16 cellular contexts compared by ENCODE assay signal in the genomic region with DNA sequence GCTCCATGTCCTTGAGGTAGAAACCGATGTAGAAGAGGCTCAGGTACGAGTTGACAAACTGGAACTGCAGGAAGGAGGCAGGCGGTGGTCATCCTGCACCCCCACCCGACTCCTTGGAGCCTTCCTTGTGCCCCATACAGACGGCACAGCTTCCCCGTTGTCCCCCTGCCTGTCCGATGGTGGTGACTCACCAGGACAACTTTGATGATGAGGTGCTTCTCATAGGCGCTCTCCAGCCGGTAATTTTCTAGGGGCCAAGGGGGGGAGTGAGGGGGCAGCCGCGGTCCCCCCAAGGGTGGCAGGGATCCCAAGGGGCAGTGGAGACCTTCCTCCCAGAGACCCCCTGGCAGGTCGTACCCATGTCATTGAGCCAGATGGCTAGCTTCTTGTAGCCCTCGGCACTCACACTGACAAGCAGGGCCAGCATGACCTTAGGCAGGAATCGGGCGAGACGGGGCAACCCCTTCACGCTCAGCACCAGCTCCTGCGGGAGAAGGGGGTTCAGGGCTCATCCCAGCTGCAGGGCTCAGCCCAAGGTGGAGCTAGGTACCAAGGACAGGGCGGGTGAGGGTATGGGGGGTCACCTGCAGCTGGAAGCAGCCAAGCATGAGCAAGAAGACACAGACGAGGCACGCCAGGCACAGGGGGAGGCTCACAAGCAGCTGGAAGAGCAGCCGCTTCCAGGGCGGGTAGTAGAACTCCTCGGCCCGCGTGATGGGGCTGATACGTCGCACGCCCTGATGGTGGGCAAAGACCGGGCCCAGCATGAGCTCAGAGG. TPM values are rescaled to one million over a fixed set of nuclear protein-coding genes. Genes with fewer than 3 reads are reported as not detected.
DNase-seq lines count a peak whose midpoint lies in the region; ATAC-seq and TF ChIP-seq lines count a peak whose summit lies in the region.
"Had no signal": no experiment of that assay in that cellular context is flagged by ENCODE, and none has a peak within 500 bp of the region (broad histone marks: within the 10 kb centered on the region; RNA-seq: fewer than 3 reads in every experiment).

No MANE protein-coding gene starts in this region.

- no peak for TF ChIP-seq CTCF in RWPE2 (IDR thresholded peaks at IDR 0.05; ENCODE audit: poor library complexity, severe bottlenecking)
- TF ChIP-seq CTCF in osteoblast (IDR thresholded peaks at IDR 0.05; ENCODE audit: extremely low read depth, low read depth, low read length) = no peak
- no peak for TF ChIP-seq CTCF in heart right ventricle (IDR thresholded peaks at IDR 0.05)

- H3K27me3 Mint-ChIP-seq in activated T-cell treated with anti-CD3 and anti-CD28 coated beads, Interleukin-2, amount 50 U/mL, for 72 hours (ENCODE audit: low read depth) = peaks cover 13% of the 10 kb centered on the region

- H3K27ac Mint-ChIP-seq in activated T-cell treated with anti-CD3 and anti-CD28 coated beads, Interleukin-2, amount 50 U/mL, for 72 hours = no peak overlapping the region

- H3K36me3 ChIP-seq in RWPE2 (ENCODE audit: low read depth) (peaks cover 6% of the 10 kb centered on the region), osteoblast (ENCODE audit: insufficient read depth, low read length) (no peaks in the 10 kb centered on the region), heart right ventricle (peaks cover 0 to 26% (median 0%) of the 10 kb centered on the region in 9 donors)
- H3K36me3 ChIP-seq: adrenal gland, right atrium auricular region had no signal

- no peak for ATAC-seq in activated T-cell treated with anti-CD3 and anti-CD28 coated beads, Interleukin-2, amount 50 U/mL, for 72 hours (replicated peaks in 1 of 2)
- no peak for ATAC-seq in RWPE2 (ENCODE audit: low read depth)
- ATAC-seq in heart right ventricle = no peak

- H3K27me3 ChIP-seq in RWPE2 (ENCODE audit: insufficient read depth, poor library complexity, severe bottlenecking) (no peaks in the 10 kb centered on the region), osteoblast (ENCODE audit: insufficient read depth, low read length) (no peaks in the 10 kb centered on the region), heart right ventricle (peaks cover 0 to 28% (median 0%) of the 10 kb centered on the region in 7 donors)
- H3K27me3 ChIP-seq: adrenal gland, right atrium auricular region had no signal

- intact Hi-C loops in heart right ventricle (cut with DNase I) = no loop called here

- H3K4me1 Mint-ChIP-seq in activated T-cell treated with anti-CD3 and anti-CD28 coated beads, Interleukin-2, amount 50 U/mL, for 72 hours (ENCODE audit: low read depth) = peaks cover 25% of the 10 kb centered on the region

- H3K27ac ChIP-seq in RWPE2 (ENCODE audit: poor library complexity, severe bottlenecking) = no peak overlapping the region
- H3K27ac ChIP-seq in osteoblast (ENCODE audit: low read depth, low read length) = no peak overlapping the region
- H3K27ac ChIP-seq in heart right ventricle = no peak overlapping the region
- H3K27ac ChIP-seq: adrenal gland, right atrium auricular region, stomach had no signal

- H3K9me3 Mint-ChIP-seq in activated T-cell treated with anti-CD3 and anti-CD28 coated beads, Interleukin-2, amount 50 U/mL, for 72 hours = peaks cover 0 to 2% of the 10 kb centered on the region in 2 donors

- DNase-seq in activated T-cell treated with anti-CD3 and anti-CD28 coated beads, Interleukin-2, amount 50 U/mL, for 72 hours = no peak
- DNase-seq in activated T-cell treated with anti-CD3 and anti-CD28 coated beads, Interleukin-2, amount 50 U/mL, for 1 hour = no peak
- DNase-seq in RWPE2 (ENCODE audit: low spot score) (peak; percentile 47), epidermal melanocyte (ENCODE audit: insufficient read length, low spot score) (peak; percentile 10), osteoblast (ENCODE audit: insufficient read length, low spot score, missing footprints) (peak; percentile 89), NCI-H345 (lab: John Stamatoyannopoulos, UW) (no peak), islet precursor cell (no peak), heart right ventricle (no peak)
- DNase-seq: activated CD4-positive, alpha-beta T cell treated with anti-CD3 and anti-CD28 coated beads for 1 hour; COR-L47; MM.1S; NCI-H187 treated with DMSO at 0.1 percent for 48 hours; SHP77; stomach had no signal

- H4K20me1 ChIP-seq in osteoblast (ENCODE audit: insufficient read depth, low read length) = no peaks in the 10 kb centered on the region

- H3K36me3 Mint-ChIP-seq in activated T-cell treated with anti-CD3 and anti-CD28 coated beads, Interleukin-2, amount 50 U/mL, for 72 hours (ENCODE audit: insufficient read depth in 2 of 2) = no peaks in the 10 kb centered on the region

- H3K4me1 ChIP-seq in RWPE2 (ENCODE audit: insufficient read depth, poor library complexity, severe bottlenecking) (peaks cover 13% of the 10 kb centered on the region), osteoblast (ENCODE audit: insufficient read depth, low read length) (peaks cover 19% of the 10 kb centered on the region), heart right ventricle (peaks cover 1 to 30% (median 10%) of the 10 kb centered on the region in 9 donors)

- no peaks in the 10 kb centered on the region for H3K79me2 ChIP-seq in osteoblast (ENCODE audit: insufficient read depth, low read length)

- peak overlapping the region; percentile 25 to 65 for H3K4me3 Mint-ChIP-seq in activated T-cell treated with anti-CD3 and anti-CD28 coated beads, Interleukin-2, amount 50 U/mL, for 72 hours

- H3K4me3 ChIP-seq in RWPE2 (ENCODE audit: severe bottlenecking) = no peak overlapping the region
- no peak overlapping the region for H3K4me3 ChIP-seq in osteoblast (ENCODE audit: insufficient read depth, low read length)
- no peak overlapping the region for H3K4me3 ChIP-seq in heart right ventricle

- 91 to 94% methylated on average over 30 of the region's 30 CpGs for WGBS in heart right ventricle, 2 donors

- no peak overlapping the region for H2AFZ ChIP-seq in osteoblast (ENCODE audit: low read length)

- no peak overlapping the region for H3K4me2 ChIP-seq in osteoblast (ENCODE audit: insufficient read depth, low read length)

- H3K9me3 ChIP-seq in RWPE2 (ENCODE audit: severe bottlenecking) (no peaks in the 10 kb centered on the region), osteoblast (ENCODE audit: low read depth, low read length) (no peaks in the 10 kb centered on the region), heart right ventricle (no peaks in the 10 kb centered on the region)
- H3K9me3 ChIP-seq: adrenal gland, right atrium auricular region, stomach had no signal

RNA-seq across cellular contexts. Expression of a gene that starts 4.7 kb away (rescaled TPM):
- 10 to 100 TPM; 11.1 to 13.7 TPM for total RNA-seq in activated T-cell treated with anti-CD3 and anti-CD28 coated beads, Interleukin-2, amount 50 U/mL, for 72 hours
- 5.1 and 7.4 TPM in 2 replicates for total RNA-seq in osteoblast
- total RNA-seq in heart right ventricle = 10 to 100 TPM in 3 of 10 donors, 1 to 10 TPM in 7; 6.2 to 11.7 (median 8.0) TPM
- polyA plus RNA-seq in heart right ventricle = 10 to 100 TPM in 1 of 2 donors, 1 to 10 TPM in 1; 3.3 to 14.6 TPM

RNA-seq across cellular contexts. Expression of a gene that starts 7.4 kb away (rescaled TPM):
- total RNA-seq in activated T-cell treated with anti-CD3 and anti-CD28 coated beads, Interleukin-2, amount 50 U/mL, for 72 hours = 10 to 100 TPM; 26.0 to 39.1 TPM
- total RNA-seq in osteoblast = 10.9 and 14.7 TPM in 2 replicates
- 10 to 100 TPM in 4 of 10 donors, 1 to 10 TPM in 6; 8.0 to 12.4 (median 9.8) TPM for total RNA-seq in heart right ventricle
- 10 to 100 TPM in 1 of 2 donors, 1 to 10 TPM in 1; 8.9 to 12.8 TPM for polyA plus RNA-seq in heart right ventricle

RNA-seq across cellular contexts. Expression of a gene that starts 20.6 kb away (rescaled TPM):
- total RNA-seq in activated T-cell treated with anti-CD3 and anti-CD28 coated beads, Interleukin-2, amount 50 U/mL, for 72 hours = 10 to 100 TPM; 29.6 to 40.2 TPM
- total RNA-seq in osteoblast (8.5 and 11.6 TPM in 2 replicates), heart right ventricle (10 to 100 TPM; 24.0 to 39.7 (median 34.7) TPM)
- polyA plus RNA-seq in heart right ventricle = 10 to 100 TPM; 20.4 to 85.7 TPM

RNA-seq across cellular contexts. Expression of a gene that starts 24.3 kb away (rescaled TPM):
- total RNA-seq in activated T-cell treated with anti-CD3 and anti-CD28 coated beads, Interleukin-2, amount 50 U/mL, for 72 hours = 10 to 100 TPM; 75.0 to 75.8 TPM
- 21.8 and 40.5 TPM in 2 replicates for total RNA-seq in osteoblast
- total RNA-seq in heart right ventricle = 100 to 1,000 TPM; 122 to 259 (median 151) TPM
- polyA plus RNA-seq in heart right ventricle = 100 to 1,000 TPM; 157 to 301 TPM

RNA-seq across cellular contexts. Expression of a gene that starts 26.7 kb away (rescaled TPM):
- 10 to 100 TPM; 16.1 to 16.6 TPM for total RNA-seq in activated T-cell treated with anti-CD3 and anti-CD28 coated beads, Interleukin-2, amount 50 U/mL, for 72 hours
- total RNA-seq in osteoblast (12.7 and 14.8 TPM in 2 replicates), heart right ventricle (10 to 100 TPM in 2 of 10 donors, 1 to 10 TPM in 8; 6.0 to 16.9 (median 7.9) TPM)
- 10 to 100 TPM in 1 of 2 donors, 1 to 10 TPM in 1; 8.7 to 16.6 TPM for polyA plus RNA-seq in heart right ventricle

Comparison
In these comparisons a context has a peak if more than half of its experiments do, and no peak if none do; other contexts are left out.
1. DNase-seq: peak in RWPE2 (single experiment), epidermal melanocyte (single experiment) and osteoblast (single experiment); none in activated T-cell treated with anti-CD3 and anti-CD28 coated beads, Interleukin-2, amount 50 U/mL, for 72 hours (0 of 2), activated T-cell treated with anti-CD3 and anti-CD28 coated beads, Interleukin-2, amount 50 U/mL, for 1 hour (single experiment), NCI-H345 (single experiment), islet precursor cell (single experiment) and heart right ventricle (0 of 2).